Comparison of ENCODE assay signal across 8 cellular contexts in the genomic region with DNA sequence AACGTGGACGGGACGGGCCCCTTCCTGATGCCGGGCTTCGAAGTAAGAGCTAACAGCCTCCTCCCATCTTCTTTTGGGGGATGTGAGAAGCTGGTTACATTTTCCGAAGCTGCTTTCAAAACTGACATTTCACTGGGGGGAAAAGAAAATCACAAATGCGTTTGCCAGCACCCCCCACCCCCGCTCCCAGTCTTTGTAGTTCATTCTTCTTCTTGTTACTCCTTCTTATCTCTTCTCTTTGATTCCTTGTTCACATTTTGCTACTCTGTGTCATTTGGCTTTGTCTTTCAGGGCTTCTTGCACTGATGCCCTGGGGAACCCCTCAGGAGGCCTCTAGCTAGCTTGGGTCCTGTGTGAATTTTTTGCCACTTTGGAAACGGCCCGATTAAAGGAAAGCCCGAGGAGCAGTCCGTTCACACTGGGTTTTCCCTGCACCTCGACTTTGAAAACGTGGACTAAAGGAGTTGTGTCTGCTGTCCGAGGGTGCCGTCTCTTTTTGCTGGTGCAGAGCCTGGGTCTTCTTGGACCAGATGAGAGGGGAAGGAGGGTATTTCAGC. TPM values are rescaled to one million over a fixed set of nuclear protein-coding genes. Genes with fewer than 3 reads are reported as not detected.
DNase-seq lines count a peak whose midpoint lies in the region; ATAC-seq and TF ChIP-seq lines count a peak whose summit lies in the region.

No MANE protein-coding gene starts in this region.

- TF ChIP-seq CTCF in AG09309 (IDR thresholded peaks at IDR 0.05; ENCODE audit: control insufficient read depth, insufficient read depth, low read depth, low read length, missing control alignments) (no peak), MCF 10A (IDR thresholded peaks at IDR 0.05; ENCODE audit: unreplicated experiment) (no peak)

- no peaks in the 10 kb centered on the region for H3K27me3 Mint-ChIP-seq in MCF 10A (ENCODE audit: insufficient read depth, unreplicated experiment)
- no peaks in the 10 kb centered on the region for H3K27me3 Mint-ChIP-seq in naive thymus-derived CD4-positive, alpha-beta T cell

- H3K9me2 ChIP-seq in Karpas-422 (replicated peaks; ENCODE audit: insufficient read depth, low read length), result no peaks in the 10 kb centered on the region

- peak overlapping the region; percentile 99 for H3K4me2 ChIP-seq in Karpas-422 (ENCODE audit: low read depth, low read length, poor library complexity, severe bottlenecking)

- no peaks in the 10 kb centered on the region for H3K4me1 Mint-ChIP-seq in MCF 10A (ENCODE audit: insufficient read depth, unreplicated experiment)
- H3K4me1 Mint-ChIP-seq in naive thymus-derived CD4-positive, alpha-beta T cell, result peaks cover 5 to 37% (median 29%) of the 10 kb centered on the region in 7 donors

- peak overlapping the region; percentile 86 for H3K27ac ChIP-seq in Karpas-422 (ENCODE audit: low read length)
- H3K27ac ChIP-seq in naive thymus-derived CD4-positive, alpha-beta T cell (ENCODE audit: low read depth, low read length), result peak overlapping the region; percentile 74

- H3K4me1 ChIP-seq in Karpas-422 (ENCODE audit: low read length), result peaks cover 66% of the 10 kb centered on the region
- peaks cover 10 to 14% of the 10 kb centered on the region in 2 donors for H3K4me1 ChIP-seq in naive thymus-derived CD4-positive, alpha-beta T cell (ENCODE audit: control insufficient read depth in 2 of 2, insufficient read depth in 2 of 2, low read length in 2 of 2)

- H3K4me3 ChIP-seq in AG09309 (ENCODE audit: control insufficient read depth, low read depth, low read length), result peak overlapping the region; percentile 69
- H3K4me3 ChIP-seq in Karpas-422 (ENCODE audit: low read length), result peak overlapping the region; percentile 94
- peak overlapping the region; percentile 57 for H3K4me3 ChIP-seq in naive thymus-derived CD4-positive, alpha-beta T cell (ENCODE audit: low read length)

- no peaks in the 10 kb centered on the region for H3K9me3 Mint-ChIP-seq in MCF 10A (ENCODE audit: unreplicated experiment)
- H3K9me3 Mint-ChIP-seq in naive thymus-derived CD4-positive, alpha-beta T cell, result no peaks in the 10 kb centered on the region

- peak overlapping the region; percentile 75 for H3K4me3 Mint-ChIP-seq in MCF 10A (ENCODE audit: unreplicated experiment)
- H3K4me3 Mint-ChIP-seq in naive thymus-derived CD4-positive, alpha-beta T cell, result peak overlapping the region; percentile 74 to 91 (median 86)

- CTCF ChIA-PET in MCF 10A (lab: Yijun Ruan, JAX), result interaction anchor here (0.6 to 1.9 kb wide), 18 partner anchors 8 to 624 kb away, joined by 3 to 11 read pairs (median 4); partner anchors contain the start of gene DNM2
- CTCF ChIA-PET in naive thymus-derived CD4-positive, alpha-beta T cell (lab: Charles Lee), result interaction anchor here (0.6 to 1.5 kb wide), 3 partner anchors 9 to 12 kb away, joined by 3 to 5 read pairs (median 3); no protein-coding TSS in a partner anchor

- 0 out of 2 replicates have a peak, but pooled peaks cover 3% of the 10 kb centered on the region for H3K36me3 ChIP-seq in Karpas-422 (ENCODE audit: insufficient read depth, low read length)
- H3K36me3 ChIP-seq in naive thymus-derived CD4-positive, alpha-beta T cell (ENCODE audit: control insufficient read depth in 2 of 3, insufficient read depth in 3 of 3, low read length in 3 of 3), result no peaks in the 10 kb centered on the region

- no peak for ATAC-seq in naive thymus-derived CD4-positive, alpha-beta T cell

- POLR2A ChIA-PET in MCF 10A (lab: Yijun Ruan, JAX), result interaction anchor here (0.5 to 3.7 kb wide), 13 partner anchors 8 to 563 kb away, joined by 3 to 29 read pairs (median 3); partner anchors contain the start of genes DNM2, PRKCSH, TIMM29 and TMED1
- POLR2A ChIA-PET in naive thymus-derived CD4-positive, alpha-beta T cell (lab: Charles Lee), result interaction anchor here (0.6 to 2.2 kb wide), 5 partner anchors 9 to 155 kb away, joined by 3 to 6 read pairs (median 3); partner anchors contain the start of gene DNM2

- intact Hi-C loops in MCF 10A (cut with micrococcal nuclease), result loop anchor here (5.0 kb wide), 1 partner anchor 45 kb away; no protein-coding TSS in a partner anchor
- intact Hi-C loops in naive thymus-derived CD4-positive, alpha-beta T cell (cut with micrococcal nuclease), result loop anchor here in 1 of 2 donors (10.0 kb wide), 1 partner anchor 512 kb away; the partner anchor contains the start of gene EPOR

- H3K9ac ChIP-seq in Karpas-422 (ENCODE audit: low read length), result peak overlapping the region; percentile 99

- H3K27me3 ChIP-seq in Karpas-422 (ENCODE audit: low read length), result no peaks in the 10 kb centered on the region
- H3K27me3 ChIP-seq in naive thymus-derived CD4-positive, alpha-beta T cell (ENCODE audit: control insufficient read depth in 2 of 2, insufficient read depth in 2 of 2, low read length in 2 of 2), result no peaks in the 10 kb centered on the region

- no peak overlapping the region for H2AFZ ChIP-seq in Karpas-422 (ENCODE audit: low read length)

- H3K27ac Mint-ChIP-seq in MCF 10A (ENCODE audit: low read depth, unreplicated experiment), result peak overlapping the region; percentile 75
- peak overlapping the region; percentile 35 to 83 (median 76) for H3K27ac Mint-ChIP-seq in naive thymus-derived CD4-positive, alpha-beta T cell

- DNase-seq in AG09309 (ENCODE audit: low read depth), result no peak
- DNase-seq in Karpas-422, result peak; percentile 59
- DNase-seq in MCF 10A (ENCODE audit: unreplicated experiment), result peak; percentile 23
- peak in 2 of 9 donors; percentile 11 to 25 for DNase-seq in naive thymus-derived CD4-positive, alpha-beta T cell
- no peak for DNase-seq in putamen (ENCODE audit: low spot score)
- DNase-seq in NCI-H1436 treated with DMSO at 0.1 percent for 48 hours (lab: John Stamatoyannopoulos, UW), result no peak
- DNase-seq in NK-92 (lab: John Stamatoyannopoulos, UW; ENCODE audit: unreplicated experiment), result no peak
- no peak for DNase-seq in NCI-H345 treated with DMSO at 0.1 percent for 48 hours (lab: John Stamatoyannopoulos, UW; ENCODE audit: unreplicated experiment)

- H3K36me3 Mint-ChIP-seq in MCF 10A (ENCODE audit: insufficient read depth, unreplicated experiment), result peaks cover 7% of the 10 kb centered on the region
- H3K36me3 Mint-ChIP-seq in naive thymus-derived CD4-positive, alpha-beta T cell, result no peaks in the 10 kb centered on the region

- H4K20me1 ChIP-seq in Karpas-422 (ENCODE audit: insufficient read depth, low read depth, low read length), result no peaks in the 10 kb centered on the region

- H3K9me3 ChIP-seq in Karpas-422 (ENCODE audit: low read length), result no peaks in the 10 kb centered on the region
- no peaks in the 10 kb centered on the region for H3K9me3 ChIP-seq in naive thymus-derived CD4-positive, alpha-beta T cell (ENCODE audit: control insufficient read depth in 2 of 3, low read length in 3 of 3)

- H3K79me2 ChIP-seq in Karpas-422 (ENCODE audit: low read length), result peaks cover 57% of the 10 kb centered on the region

- no TSS peak for BruUV-seq in MCF 10A (replicated peaks; lab: Mats Ljungman, UMichigan)

RNA-seq across cellular contexts. Expression of gene CARM1, which starts 1.3 kb away (rescaled TPM):
- 32.7 and 38.2 TPM in 2 replicates for total RNA-seq in Karpas-422 (2014; rRNA removed; shearing (Covaris generic); ENCODE audit: low replicate concordance)
- total RNA-seq in MCF 10A (2022), result 49.5 and 51.7 TPM in 2 replicates
- total RNA-seq in naive thymus-derived CD4-positive, alpha-beta T cell, result 10 to 100 TPM; 21.3 to 43.1 (median 27.2) TPM
- polyA plus RNA-seq in naive thymus-derived CD4-positive, alpha-beta T cell, result under 1 TPM; 0.69 to 0.94 TPM

RNA-seq across cellular contexts. Expression of gene C19orf38, which starts 24.4 kb away (rescaled TPM):
- total RNA-seq in Karpas-422 (2014; rRNA removed; shearing (Covaris generic); ENCODE audit: low replicate concordance), result 6.1 and 12.9 TPM in 2 replicates
- total RNA-seq in MCF 10A (2022), result 0.30 and 0.49 TPM in 2 replicates
- 10 to 100 TPM in 1 of 5 experiments, 1 to 10 TPM in 4; 2.5 to 50.5 (median 3.5) TPM for total RNA-seq in naive thymus-derived CD4-positive, alpha-beta T cell
- 1 to 10 TPM; 1.4 to 2.8 TPM for polyA plus RNA-seq in naive thymus-derived CD4-positive, alpha-beta T cell

RNA-seq across cellular contexts. Expression of gene TMED1, which starts 36.6 kb away (rescaled TPM):
- 10.2 and 24.4 TPM in 2 replicates for total RNA-seq in Karpas-422 (2014; rRNA removed; shearing (Covaris generic); ENCODE audit: low replicate concordance)
- 16.5 and 23.2 TPM in 2 replicates for total RNA-seq in MCF 10A (2022)
- total RNA-seq in naive thymus-derived CD4-positive, alpha-beta T cell, result 10 to 100 TPM in 2 of 5 experiments, 1 to 10 TPM in 3; 7.6 to 12.8 (median 9.9) TPM
- 10 to 100 TPM; 19.0 to 21.7 TPM for polyA plus RNA-seq in naive thymus-derived CD4-positive, alpha-beta T cell

RNA-seq across cellular contexts. Expression of gene YIPF2, which starts 55.8 kb away (rescaled TPM):
- 26.8 and 45.6 TPM in 2 replicates for total RNA-seq in Karpas-422 (2014; rRNA removed; shearing (Covaris generic); ENCODE audit: low replicate concordance)
- total RNA-seq in MCF 10A (2022), result 65.5 and 75.3 TPM in 2 replicates
- 10 to 100 TPM; 20.5 to 27.9 (median 26.2) TPM for total RNA-seq in naive thymus-derived CD4-positive, alpha-beta T cell
- polyA plus RNA-seq in naive thymus-derived CD4-positive, alpha-beta T cell, result 10 to 100 TPM; 11.7 to 12.9 TPM

RNA-seq across cellular contexts. Expression of gene TIMM29, which starts 56.0 kb away (rescaled TPM):
- 16.5 and 28.1 TPM in 2 replicates for total RNA-seq in Karpas-422 (2014; rRNA removed; shearing (Covaris generic); ENCODE audit: low replicate concordance)
- total RNA-seq in MCF 10A (2022), result 18.3 and 19.3 TPM in 2 replicates
- 10 to 100 TPM; 15.8 to 33.4 (median 24.7) TPM for total RNA-seq in naive thymus-derived CD4-positive, alpha-beta T cell
- polyA plus RNA-seq in naive thymus-derived CD4-positive, alpha-beta T cell, result 10 to 100 TPM; 27.1 to 47.5 TPM

Comparison
In these comparisons a context has a peak if more than half of its experiments do, and no peak if none do; other contexts are left out.
1. DNase-seq: peak in Karpas-422 (single experiment) and MCF 10A (single experiment); none in AG09309 (single experiment), putamen (single experiment), NCI-H1436 treated with DMSO at 0.1 percent for 48 hours (single experiment), NK-92 (single experiment) and NCI-H345 treated with DMSO at 0.1 percent for 48 hours (single experiment).
2. Peak in every context shown above with its lines, with median percentiles within 50 percentile points of each other: H3K4me3 ChIP-seq.